Comparison of ENCODE assay signal across 27 cellular contexts in the genomic region with DNA sequence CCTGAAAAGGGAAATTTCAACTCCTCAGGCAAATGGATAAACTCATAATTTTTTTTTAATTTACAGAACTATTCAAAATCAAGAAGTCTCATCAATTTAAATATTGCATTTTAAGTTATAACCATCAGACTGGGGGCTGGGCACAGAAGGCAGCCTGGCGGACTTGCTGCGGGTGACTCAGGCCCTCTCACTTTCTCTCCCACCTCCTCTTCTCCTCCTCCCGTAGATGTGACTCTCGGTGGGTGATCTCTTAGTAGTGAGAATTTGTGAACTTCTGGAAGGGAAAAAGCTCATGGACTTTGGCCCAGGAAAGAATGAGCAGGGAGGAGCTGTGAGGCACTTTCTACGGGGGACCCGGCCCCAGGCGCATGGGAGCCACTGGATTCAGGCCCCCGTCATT. TPM values are rescaled to one million over a fixed set of nuclear protein-coding genes. Genes with fewer than 3 reads are reported as not detected.
DNase-seq lines count a peak whose midpoint lies in the region; ATAC-seq, FAIRE-seq and TF ChIP-seq lines count a peak whose summit lies in the region.
"Had no signal": no experiment of that assay in that cellular context is flagged by ENCODE, and none has a peak within 500 bp of the region (broad histone marks: within the 10 kb centered on the region; RNA-seq: fewer than 3 reads in every experiment).

No MANE protein-coding gene starts in this region.

- H3K9me3 ChIP-seq in HepG2 (ENCODE audit: low read length) (no peaks in the 10 kb centered on the region), right lobe of liver (no peaks in the 10 kb centered on the region), adipocyte (ENCODE audit: control insufficient read depth, low read length) (no peaks in the 10 kb centered on the region)
- H3K9me3 ChIP-seq: upper lobe of left lung had no signal

- no peak for TF ChIP-seq RAD21 in HepG2 (CRISPR knock-in tag; IDR thresholded peaks at IDR 0.05)

- no peaks in the 10 kb centered on the region for H4K20me1 ChIP-seq in HepG2 (ENCODE audit: insufficient read depth, low read length)

- TF ChIP-seq POLR2A in HepG2 (IDR thresholded peaks at IDR 0.05; ENCODE audit: insufficient read depth in 1 of 2, low read depth in 2 of 2, low read length in 2 of 2) = no peak
- no peak for TF ChIP-seq POLR2A in right lobe of liver (IDR thresholded peaks at IDR 0.05)

- DNase-seq in HepG2 (ENCODE audit: low spot score) (no peak), right lobe of liver (no peak), adipocyte (ENCODE audit: low read depth) (no peak), sciatic nerve (ENCODE audit: low spot score) (no peak), NK-92 (lab: John Stamatoyannopoulos, UW; ENCODE audit: unreplicated experiment) (no peak), midbrain (lab: John Stamatoyannopoulos, UW) (no peak)
- no peak for DNase-seq in activated CD4-positive, alpha-beta T cell treated with anti-CD3 and anti-CD28 coated beads for 48 hours
- DNase-seq: 8988T; activated CD4-positive, alpha-beta T cell treated with anti-CD3 and anti-CD28 coated beads for 36 hours; CD8-positive, alpha-beta memory T cell; effector CD4-positive, alpha-beta T cell; glutamatergic neuron; H7; NCI-H1436; NCI-H2081; NCI-H2227 treated with DMSO at 0.1 percent for 48 hours; NCI-H526 treated with DMSO at 0.1 percent for 48 hours; SIG-M5; stimulated activated CD4-positive, alpha-beta T cell treated with anti-CD3 and anti-CD28 coated beads, Interleukin-4, amount 100 ng/mL, for 24 hours; SW 1271 had no signal

- H3K36me3 ChIP-seq in HepG2 (replicated peaks in 1 of 2; ENCODE audit: control insufficient read depth in 1 of 2, insufficient read depth in 2 of 2, low read length in 2 of 2) (no peaks in the 10 kb centered on the region), right lobe of liver (no peaks in the 10 kb centered on the region), adipocyte (ENCODE audit: control insufficient read depth, insufficient read depth, low read length, severe bottlenecking) (no peaks in the 10 kb centered on the region)
- H3K36me3 ChIP-seq: upper lobe of left lung had no signal

- H3K79me2 ChIP-seq in HepG2 (ENCODE audit: insufficient read depth, low read length) = no peaks in the 10 kb centered on the region

- intact Hi-C loops in HepG2 (cut with micrococcal nuclease; ENCODE audit: unreplicated experiment) = no loop called here
- intact Hi-C loops in right lobe of liver (cut with DNase I) = no loop called here
- intact Hi-C loops in sciatic nerve (cut with DNase I) = no loop called here

- TF ChIP-seq CTCF in HepG2 (CRISPR knock-in tag; IDR thresholded peaks at IDR 0.05) (no peak), right lobe of liver (IDR thresholded peaks at IDR 0.05) (no peak)

- no peak overlapping the region for H3K27ac ChIP-seq in HepG2 (ENCODE audit: extremely low read length, insufficient read depth, low read length)
- no peak overlapping the region for H3K27ac ChIP-seq in right lobe of liver
- H3K27ac ChIP-seq: VCaP had no signal

- POLR2A ChIA-PET in HepG2 (lab: Yijun Ruan, JAX) = no interaction called here

- H3K4me1 ChIP-seq in HepG2 (ENCODE audit: insufficient read depth, low read length) = peaks cover 8% of the 10 kb centered on the region
- no peaks in the 10 kb centered on the region for H3K4me1 ChIP-seq in right lobe of liver
- H3K4me1 ChIP-seq in adipocyte (ENCODE audit: control insufficient read depth, insufficient read depth, low read length) = peaks cover 46% of the 10 kb centered on the region
- H3K4me1 ChIP-seq: upper lobe of left lung had no signal

- no peak for ATAC-seq in HepG2
- no peak for ATAC-seq in right lobe of liver
- peak; percentile 34 for ATAC-seq in sciatic nerve
- ATAC-seq in HG02840 (IDR thresholded peaks at IDR 0.05; ENCODE audit: low FRiP score, unreplicated experiment) = no peak
- ATAC-seq: activated CD4-positive, alpha-beta T cell treated with anti-CD3 and anti-CD28 coated beads for 36 hours; GM12878; left lobe of liver had no signal

- TF ChIP-seq EP300 in HepG2 (IDR thresholded peaks at IDR 0.05; ENCODE audit: low read depth in 2 of 2, low read length in 2 of 2) (no peak), HepG2 (CRISPR knock-in tag; IDR thresholded peaks at IDR 0.05; ENCODE audit: borderline replicate concordance) (no peak)

- no peak overlapping the region for H3K9ac ChIP-seq in HepG2 (ENCODE audit: insufficient read depth, low read depth, low read length)
- peak overlapping the region; percentile 82 for H3K9ac ChIP-seq in adipocyte (ENCODE audit: low read length)

- in situ Hi-C loops in HepG2 (cut with HindIII; ENCODE audit: extremely low pct_ligation_motif_present, low pct_unique_long_range_greater_than_20kb) = no loop called here

- FAIRE-seq in HepG2 (lab: Jason Lieb, UNC) = no peak
- FAIRE-seq: colon, GM12878, islet of Langerhans had no signal

- CTCF ChIA-PET in HepG2 (lab: Yijun Ruan, JAX; ENCODE audit: low intra/inter-chr PET ratio, low total read pairs) = no interaction called here

- BruUV-seq in HepG2 (replicated peaks; lab: Mats Ljungman, UMichigan) = no TSS peak

- H3K4me3 ChIP-seq in HepG2 (replicated peaks in 1 of 3; ENCODE audit: insufficient read depth in 1 of 3, low read depth in 2 of 3, low read length in 3 of 3) = no peak overlapping the region
- no peak overlapping the region for H3K4me3 ChIP-seq in right lobe of liver
- peak overlapping the region; percentile 53 for H3K4me3 ChIP-seq in adipocyte (ENCODE audit: low read length)
- H3K4me3 ChIP-seq: GM12878, upper lobe of left lung had no signal

- WGBS in HepG2 (ENCODE audit: low lambda C conversion rate) = 7% methylated on average over 8 of the region's 8 CpGs
- 78% methylated on average over 5 of the region's 8 CpGs for WGBS in right lobe of liver (ENCODE audit: insufficient coverage, low coverage, low lambda C conversion rate, missing lambda C conversion rate)

- peak overlapping the region; percentile 36 for H3K4me2 ChIP-seq in HepG2 (ENCODE audit: low read depth, low read length)

- H2AFZ ChIP-seq in HepG2 (ENCODE audit: low read length) = no peak overlapping the region

- peaks cover 9 to 45% of the 10 kb centered on the region in 2 experiments; a peak in 3 of 5 replicates for H3K27me3 ChIP-seq in HepG2 (ENCODE audit: control insufficient read depth in 1 of 2, insufficient read depth in 2 of 2, low read length in 2 of 2)
- no peaks in the 10 kb centered on the region for H3K27me3 ChIP-seq in right lobe of liver
- no peaks in the 10 kb centered on the region for H3K27me3 ChIP-seq in adipocyte (replicated peaks; ENCODE audit: control insufficient read depth, insufficient read depth, low read length)
- H3K27me3 ChIP-seq: upper lobe of left lung had no signal

TF ChIP-seq in HepG2, 621 proteins besides CTCF, POLR2A, EP300 and RAD21 (continues in another document):
- TF ChIP-seq ZNF253 (CRISPR knock-in tag; IDR thresholded peaks at IDR 0.05; ENCODE audit: borderline replicate concordance) (no peak), NRL (CRISPR knock-in tag; IDR thresholded peaks at IDR 0.05; ENCODE audit: borderline replicate concordance) (no peak), ZFP82 (CRISPR knock-in tag; IDR thresholded peaks at IDR 0.05; ENCODE audit: borderline replicate concordance) (no peak), ZNF263 (CRISPR knock-in tag; IDR thresholded peaks at IDR 0.05) (no peak), ZNF670 (CRISPR knock-in tag; IDR thresholded peaks at IDR 0.05; ENCODE audit: borderline replicate concordance) (no peak), ZNF446 (CRISPR knock-in tag; IDR thresholded peaks at IDR 0.05) (no peak), ZNF790 (CRISPR knock-in tag; IDR thresholded peaks at IDR 0.05; ENCODE audit: borderline replicate concordance) (no peak), NFE2L1 (CRISPR knock-in tag; IDR thresholded peaks at IDR 0.05; ENCODE audit: borderline replicate concordance) (no peak)
- TF ChIP-seq, protein P1, sequence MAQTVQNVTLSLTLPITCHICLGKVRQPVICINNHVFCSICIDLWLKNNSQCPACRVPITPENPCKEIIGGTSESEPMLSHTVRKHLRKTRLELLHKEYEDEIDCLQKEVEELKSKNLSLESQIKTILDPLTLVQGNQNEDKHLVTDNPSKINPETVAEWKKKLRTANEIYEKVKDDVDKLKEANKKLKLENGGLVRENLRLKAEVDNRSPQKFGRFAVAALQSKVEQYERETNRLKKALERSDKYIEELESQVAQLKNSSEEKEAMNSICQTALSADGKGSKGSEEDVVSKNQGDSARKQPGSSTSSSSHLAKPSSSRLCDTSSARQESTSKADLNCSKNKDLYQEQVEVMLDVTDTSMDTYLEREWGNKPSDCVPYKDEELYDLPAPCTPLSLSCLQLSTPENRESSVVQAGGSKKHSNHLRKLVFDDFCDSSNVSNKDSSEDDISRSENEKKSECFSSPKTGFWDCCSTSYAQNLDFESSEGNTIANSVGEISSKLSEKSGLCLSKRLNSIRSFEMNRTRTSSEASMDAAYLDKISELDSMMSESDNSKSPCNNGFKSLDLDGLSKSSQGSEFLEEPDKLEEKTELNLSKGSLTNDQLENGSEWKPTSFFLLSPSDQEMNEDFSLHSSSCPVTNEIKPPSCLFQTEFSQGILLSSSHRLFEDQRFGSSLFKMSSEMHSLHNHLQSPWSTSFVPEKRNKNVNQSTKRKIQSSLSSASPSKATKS (CRISPR knock-in tag; IDR thresholded peaks at IDR 0.05) = no peak

RNA-seq across cellular contexts. Expression of a gene that starts 32.9 kb away (rescaled TPM):
- not detected in 2 replicates for total RNA-seq in HepG2 (2016; rRNA removed; fragmentation: Illumina TruSeq; extraction: Trizol)
- not detected in 2 replicates for total RNA-seq in HepG2 (2016; cell fraction: cytosol; rRNA removed; fragmentation: Illumina TruSeq; extraction: Trizol; ENCODE audit: low read depth)
- total RNA-seq in HepG2 (2016; cell fraction: insoluble cytoplasmic fraction; rRNA removed; fragmentation: Illumina TruSeq; extraction: Trizol) = not detected in 2 replicates
- not detected in 2 replicates for total RNA-seq in HepG2 (2016; cell fraction: membrane; rRNA removed; fragmentation: Illumina TruSeq; extraction: Trizol)
- total RNA-seq in HepG2 (2016; cell fraction: nucleus; rRNA removed; fragmentation: Illumina TruSeq; extraction: Trizol) = not detected in 2 replicates
- polyA plus RNA-seq in HepG2 (2011; rRNA removed) = not detected in 2 replicates
- not detected in 2 replicates for polyA plus RNA-seq in HepG2 (2011; cell fraction: cytosol; rRNA removed)
- not detected in 2 replicates for polyA plus RNA-seq in HepG2 (2011; cell fraction: nucleus; rRNA removed)
- not detected in 2 replicates for polyA plus RNA-seq in HepG2 (2012)
- polyA plus RNA-seq in HepG2 (2016; cell fraction: cytosol; fragmentation: Illumina TruSeq; extraction: Trizol; ENCODE audit: low read depth) = not detected in 2 replicates
- not detected in 2 replicates for polyA plus RNA-seq in HepG2 (2016; cell fraction: insoluble cytoplasmic fraction; fragmentation: Illumina TruSeq; extraction: Trizol; ENCODE audit: low read depth)
- not detected in 2 replicates for polyA plus RNA-seq in HepG2 (2016; cell fraction: membrane; fragmentation: Illumina TruSeq; extraction: Trizol; ENCODE audit: low read depth)
- not detected in 2 replicates for polyA plus RNA-seq in HepG2 (2016; cell fraction: nucleus; fragmentation: Illumina TruSeq; extraction: Trizol; ENCODE audit: insufficient read depth, low read depth)
- not detected in 2 replicates for polyA minus RNA-seq in HepG2 (2011; rRNA and poly(A)+ RNA removed; ENCODE audit: low replicate concordance)
- polyA minus RNA-seq in HepG2 (2011; cell fraction: cytosol; rRNA and poly(A)+ RNA removed) = not detected in 2 replicates
- not detected in 2 replicates for polyA minus RNA-seq in HepG2 (2011; cell fraction: nucleus; rRNA and poly(A)+ RNA removed)
- total RNA-seq in right lobe of liver = under 1 TPM; 0.25 to 0.63 (median 0.43) TPM
- 4.7 TPM for total RNA-seq in sciatic nerve
